Comparison of ENCODE assay signal across 1 cellular context in genomic region chr17:32302860-32303649, GRCh38.
TF ChIP-seq lines count a peak whose summit lies in the region.

No MANE protein-coding gene starts in this region.

TF ChIP-seq in HepG2, 621 proteins besides CTCF, POLR2A, EP300 and RAD21 (continues in another document):
- peak; percentile 97 for TF ChIP-seq HNRNPL (IDR thresholded peaks at IDR 0.05; ENCODE audit: low read depth, low read length)
- no peak for TF ChIP-seq ZNF570 (CRISPR knock-in tag; IDR thresholded peaks at IDR 0.05; ENCODE audit: borderline replicate concordance)
- TF ChIP-seq HMG20B (CRISPR knock-in tag; conservative IDR thresholded peaks at IDR 0.05), result peak; percentile 70; the same call in 1 of the 2 replicates
- TF ChIP-seq NFYC (CRISPR knock-in tag; IDR thresholded peaks at IDR 0.05), result peak; percentile 21; the same call in 1 of the 2 replicates
- peak; percentile 45; the same call in 1 of the 2 replicates for TF ChIP-seq KDM5B (CRISPR knock-in tag; IDR thresholded peaks at IDR 0.05; ENCODE audit: borderline replicate concordance)
- peak; percentile 71 for TF ChIP-seq ZMYM3 (CRISPR knock-in tag; IDR thresholded peaks at IDR 0.05)
- peak; percentile 93 for TF ChIP-seq ZSCAN25 (CRISPR knock-in tag; IDR thresholded peaks at IDR 0.05)
- TF ChIP-seq PHF8 (CRISPR knock-in tag; IDR thresholded peaks at IDR 0.05), result no peak
- TF ChIP-seq BRF2 (CRISPR knock-in tag; IDR thresholded peaks at IDR 0.05), result no peak
- peak; percentile 80 for TF ChIP-seq TEAD3 (CRISPR knock-in tag; optimal IDR thresholded peaks at IDR 0.05; ENCODE audit: borderline replicate concordance)
- TF ChIP-seq NR2F1 (CRISPR knock-in tag; IDR thresholded peaks at IDR 0.05), result peak; percentile 96 to 97
- peak; percentile 58; the same call in 1 of the 2 replicates for TF ChIP-seq ZNF746 (CRISPR knock-in tag; IDR thresholded peaks at IDR 0.05)
- TF ChIP-seq ZBED4 (CRISPR knock-in tag; IDR thresholded peaks at IDR 0.05; ENCODE audit: borderline replicate concordance), result peak; percentile 82; the same call in 1 of the 2 replicates
- TF ChIP-seq ZFP91 (CRISPR knock-in tag; IDR thresholded peaks at IDR 0.05; ENCODE audit: borderline replicate concordance), result peak; percentile 59; the same call in 1 of the 2 replicates
- no peak for TF ChIP-seq CC2D1A (CRISPR knock-in tag; IDR thresholded peaks at IDR 0.05)
- no peak for TF ChIP-seq CHCHD3 (CRISPR knock-in tag; IDR thresholded peaks at IDR 0.05)
- TF ChIP-seq ZNF607 (CRISPR knock-in tag; IDR thresholded peaks at IDR 0.05; ENCODE audit: borderline replicate concordance), result peak; percentile 62; the same call in 1 of the 2 replicates
- TF ChIP-seq ZNF580 (CRISPR knock-in tag; IDR thresholded peaks at IDR 0.05; ENCODE audit: borderline replicate concordance, low read depth), result 0 out of 2 replicates have a peak, but pooled peaks have one; percentile 31
- no peak for TF ChIP-seq ZNF850 (CRISPR knock-in tag; conservative IDR thresholded peaks at IDR 0.05)
- TF ChIP-seq FOXP4 (CRISPR knock-in tag; IDR thresholded peaks at IDR 0.05), result peak; percentile 73
- peak; percentile 75; the same call in 1 of the 2 replicates for TF ChIP-seq ZNF292 (CRISPR knock-in tag; IDR thresholded peaks at IDR 0.05; ENCODE audit: borderline replicate concordance, low read depth)
- TF ChIP-seq ZNF629 (CRISPR knock-in tag; conservative IDR thresholded peaks at IDR 0.05), result peak; percentile 45
- TF ChIP-seq UBTF (CRISPR knock-in tag; IDR thresholded peaks at IDR 0.05), result peak; percentile 74
- TF ChIP-seq MXI1 (IDR thresholded peaks at IDR 0.05; ENCODE audit: borderline replicate concordance, low read depth, low read length), result peak; percentile 26; the same call in 1 of the 3 replicates
- TF ChIP-seq CBFB (CRISPR knock-in tag; IDR thresholded peaks at IDR 0.05), result peak; percentile 56; the same call in 1 of the 2 replicates
- no peak; the same call in 1 of the 2 replicates for TF ChIP-seq ZNF263 (CRISPR knock-in tag; IDR thresholded peaks at IDR 0.05)
- peak; percentile 69; the same call in 1 of the 2 replicates for TF ChIP-seq ZNF264 (CRISPR knock-in tag; IDR thresholded peaks at IDR 0.05)
- TF ChIP-seq NFKB2 (CRISPR knock-in tag; IDR thresholded peaks at IDR 0.05; ENCODE audit: borderline replicate concordance), result peak; percentile 25; the same call in 1 of the 2 replicates
- no peak for TF ChIP-seq FIP1L1 (IDR thresholded peaks at IDR 0.05; ENCODE audit: borderline replicate concordance, insufficient read depth, low read depth, low read length)
- TF ChIP-seq ZNF383 (CRISPR knock-in tag; IDR thresholded peaks at IDR 0.05; ENCODE audit: borderline replicate concordance), result no peak
- TF ChIP-seq ZNF609 (CRISPR knock-in tag; IDR thresholded peaks at IDR 0.05; ENCODE audit: borderline replicate concordance), result peak; percentile 90
- TF ChIP-seq SP5 (CRISPR knock-in tag; IDR thresholded peaks at IDR 0.05; ENCODE audit: borderline replicate concordance, low read depth), result peak; percentile 61; the same call in 1 of the 2 replicates
- TF ChIP-seq JDP2 (CRISPR knock-in tag; IDR thresholded peaks at IDR 0.05; ENCODE audit: borderline replicate concordance), result no peak
- TF ChIP-seq ZFX (CRISPR knock-in tag; IDR thresholded peaks at IDR 0.05; ENCODE audit: low read depth), result peak; percentile 49; the same call in 1 of the 2 replicates
- TF ChIP-seq DZIP1 (CRISPR knock-in tag; IDR thresholded peaks at IDR 0.05), result no peak
